26 cellular contexts compared by ENCODE assay signal in genomic region chr5:172571413-172571812, GRCh38.
DNase-seq lines count a peak whose midpoint lies in the region; ATAC-seq and TF ChIP-seq lines count a peak whose summit lies in the region.
"Had no signal": no experiment of that assay in that cellular context is flagged by ENCODE, and none has a peak within 500 bp of the region (broad histone marks: within the 10 kb centered on the region; RNA-seq: fewer than 3 reads in every experiment).

No MANE protein-coding gene starts in this region.

- H3K4me1 ChIP-seq in HCT116 (ENCODE audit: control insufficient read depth in 1 of 2, insufficient read depth in 2 of 2, low read length in 2 of 2) (no peaks in the 10 kb centered on the region), Panc1 (ENCODE audit: control insufficient read depth, insufficient read depth, low read length) (no peaks in the 10 kb centered on the region), neural progenitor cell (peaks cover 51% of the 10 kb centered on the region), GM23248 (ENCODE audit: insufficient read depth) (no peaks in the 10 kb centered on the region), body of pancreas (no peaks in the 10 kb centered on the region)

- DNase-seq in HCT116 (ENCODE audit: low read depth, low spot score): no peak
- no peak for DNase-seq in Panc1 (ENCODE audit: low read depth, low spot score)
- DNase-seq in neural progenitor cell (ENCODE audit: low spot score): no peak
- DNase-seq in GM23248: no peak
- no peak for DNase-seq in body of pancreas
- DNase-seq: activated CD4-positive, alpha-beta memory T cell treated with anti-CD3 and anti-CD28 coated beads, Interleukin-2, amount 10 ng/mL, durations not matched to agents 7 days and 5 days; activated gamma-delta T cell treated with Interleukin-2 at 50 U/mL for 16 hours; CD4-positive, alpha-beta T cell; effector memory CD4-positive, alpha-beta T cell; GF-D8; islet precursor cell; midbrain; NCI-H1092; NCI-H187 treated with DMSO at 0.1 percent for 48 hours; NCI-H2227 treated with DMSO at 0.1 percent for 48 hours; NCI-H774; OCI-M1; SHP77; stimulated activated CD4-positive, alpha-beta T cell treated with anti-CD3 and anti-CD28 coated beads, Interleukin-15, amount 100 ng/mL, for 24 hours; T-helper 9 cell; trophoblast cell had no signal

- in situ Hi-C loops in Panc1 (cut with HindIII; ENCODE audit: low pct_unique_long_range_greater_than_20kb, low sequenced_read_pairs) (no loop called here), GM23248 (cut with MboI) (no loop called here)

- H4K20me1 ChIP-seq in HCT116 (ENCODE audit: insufficient read depth) (no peaks in the 10 kb centered on the region), neural progenitor cell (ENCODE audit: low read depth) (no peaks in the 10 kb centered on the region), GM23248 (ENCODE audit: insufficient read depth) (no peaks in the 10 kb centered on the region)

- H3K36me3 Mint-ChIP-seq in brain (no peaks in the 10 kb centered on the region), neural progenitor cell (no peaks in the 10 kb centered on the region)

- 46 to 50% methylated on average over 2 to 3 of the region's 3 CpGs for WGBS in GM23248 (ENCODE audit: low coverage in 1 of 2, low lambda C conversion rate in 2 of 2, missing lambda C conversion rate in 2 of 2), 2 experiments
- 82 to 84% methylated on average over 3 of the region's 3 CpGs for WGBS in body of pancreas, 2 donors

- H3K4me1 Mint-ChIP-seq in brain: peaks cover 65% of the 10 kb centered on the region
- H3K4me1 Mint-ChIP-seq in neural progenitor cell: peaks cover 63% of the 10 kb centered on the region
- H3K4me1 Mint-ChIP-seq: activated CD4-positive, alpha-beta memory T cell treated with anti-CD3 and anti-CD28 coated beads, Interleukin-2, amount 10 ng/mL, durations not matched to agents 7 days and 5 days had no signal

- ATAC-seq in HCT116 (peak; percentile 58), Panc1 (peak; percentile 44; the same call in 1 of the 2 replicates), GM18858 (IDR thresholded peaks at IDR 0.05; ENCODE audit: unreplicated experiment) (no peak), body of pancreas (no peak)
- ATAC-seq: activated CD4-positive, CD25-positive, alpha-beta regulatory T cell treated with anti-CD3 and anti-CD28 coated beads, Interleukin-2, amount 50 U/mL, for 24 hours; gastroesophageal sphincter had no signal

- H3K79me2 ChIP-seq in HCT116 (ENCODE audit: insufficient read depth, low read length): no peaks in the 10 kb centered on the region
- no peaks in the 10 kb centered on the region for H3K79me2 ChIP-seq in neural progenitor cell (ENCODE audit: low read depth)
- H3K79me2 ChIP-seq in GM23248 (ENCODE audit: insufficient read depth): no peaks in the 10 kb centered on the region

- H3K9me2 ChIP-seq in HCT116 (ENCODE audit: insufficient read depth) (no peaks in the 10 kb centered on the region), GM23248 (ENCODE audit: insufficient read depth) (no peaks in the 10 kb centered on the region)

- H3K9me3 ChIP-seq in HCT116 (ENCODE audit: control insufficient read depth in 1 of 2, insufficient read depth in 1 of 2, low read depth in 1 of 2, low read length in 2 of 2) (no peaks in the 10 kb centered on the region), Panc1 (ENCODE audit: control insufficient read depth, insufficient read depth, low read depth, low read length) (no peaks in the 10 kb centered on the region), neural progenitor cell (ENCODE audit: low read depth) (no peaks in the 10 kb centered on the region), GM23248 (ENCODE audit: low read depth) (no peaks in the 10 kb centered on the region), body of pancreas (no peaks in the 10 kb centered on the region)
- H3K9me3 ChIP-seq: gastroesophageal sphincter had no signal

- H3K36me3 ChIP-seq in HCT116 (ENCODE audit: control insufficient read depth in 1 of 2, insufficient read depth in 2 of 2, low read length in 2 of 2) (no peaks in the 10 kb centered on the region), Panc1 (ENCODE audit: control insufficient read depth, insufficient read depth, low read length) (no peaks in the 10 kb centered on the region), neural progenitor cell (no peaks in the 10 kb centered on the region), GM23248 (ENCODE audit: low read depth) (no peaks in the 10 kb centered on the region), body of pancreas (replicated peaks in 1 of 2; ENCODE audit: insufficient read depth in 1 of 2, low read depth in 2 of 2) (no peaks in the 10 kb centered on the region)
- H3K36me3 ChIP-seq: gastroesophageal sphincter had no signal

- intact Hi-C loops in HCT116 (cut with micrococcal nuclease): no loop called here
- intact Hi-C loops in Panc1 (cut with micrococcal nuclease; ENCODE audit: unreplicated experiment): no loop called here
- intact Hi-C loops in body of pancreas (cut with DNase I): no loop called here

- H3K4me3 ChIP-seq in HCT116 (replicated peaks in 1 of 2; ENCODE audit: low read depth in 1 of 2, low read length in 2 of 2) (no peak overlapping the region), Panc1 (ENCODE audit: low read depth in 2 of 2, low read length in 2 of 2) (no peak overlapping the region), neural progenitor cell (no peak overlapping the region), GM23248 (no peak overlapping the region), body of pancreas (no peak overlapping the region)
- H3K4me3 ChIP-seq: gastroesophageal sphincter had no signal

- H3K27me3 ChIP-seq in HCT116 (ENCODE audit: insufficient read depth, low read length): peaks cover 19% of the 10 kb centered on the region; the same call in 1 of the 2 replicates
- no peaks in the 10 kb centered on the region for H3K27me3 ChIP-seq in Panc1 (ENCODE audit: control insufficient read depth, insufficient read depth, low read length)
- no peaks in the 10 kb centered on the region for H3K27me3 ChIP-seq in neural progenitor cell
- H3K27me3 ChIP-seq in GM23248 (replicated peaks; ENCODE audit: insufficient read depth): peaks cover 44% of the 10 kb centered on the region; the same call in 1 of the 2 replicates
- no peaks in the 10 kb centered on the region for H3K27me3 ChIP-seq in body of pancreas
- H3K27me3 ChIP-seq: gastroesophageal sphincter had no signal

- no peak overlapping the region for H3K9ac ChIP-seq in HCT116 (ENCODE audit: low read length)
- H3K9ac ChIP-seq in neural progenitor cell: no peak overlapping the region
- no peak overlapping the region for H3K9ac ChIP-seq in GM23248

- H3K4me2 ChIP-seq in HCT116 (ENCODE audit: low read length): no peak overlapping the region
- no peak overlapping the region for H3K4me2 ChIP-seq in neural progenitor cell
- H3K4me2 ChIP-seq in GM23248 (ENCODE audit: unreplicated experiment): no peak overlapping the region

- H3F3A ChIP-seq in neural progenitor cell (ENCODE audit: low read depth) (peaks cover 37% of the 10 kb centered on the region), GM23248 (ENCODE audit: insufficient read depth) (no peaks in the 10 kb centered on the region)

- H3K27me3 Mint-ChIP-seq in brain: peaks cover 4% of the 10 kb centered on the region
- H3K27me3 Mint-ChIP-seq in neural progenitor cell (ENCODE audit: insufficient read depth, low read depth): peaks cover 11% of the 10 kb centered on the region

- no peak overlapping the region for H3K4me3 Mint-ChIP-seq in brain
- H3K4me3 Mint-ChIP-seq in neural progenitor cell: no peak overlapping the region
- H3K4me3 Mint-ChIP-seq: activated CD4-positive, alpha-beta memory T cell treated with anti-CD3 and anti-CD28 coated beads, Interleukin-2, amount 10 ng/mL, durations not matched to agents 7 days and 5 days; CD4-positive, alpha-beta T cell; nephron had no signal

- no peak overlapping the region for H2AFZ ChIP-seq in HCT116 (ENCODE audit: low read depth, low read length, poor library complexity, severe bottlenecking)
- H2AFZ ChIP-seq in neural progenitor cell (replicated peaks): peak overlapping the region; percentile 78
- H2AFZ ChIP-seq in GM23248: no peak overlapping the region

- no peak overlapping the region for H3K27ac ChIP-seq in HCT116 (ENCODE audit: low read depth, low read length)
- no peak overlapping the region for H3K27ac ChIP-seq in Panc1 (ENCODE audit: low read length)
- no peak overlapping the region for H3K27ac ChIP-seq in neural progenitor cell
- H3K27ac ChIP-seq in GM23248: no peak overlapping the region
- no peak overlapping the region for H3K27ac ChIP-seq in body of pancreas

- TF ChIP-seq RAD21 in HCT116 (IDR thresholded peaks at IDR 0.05; ENCODE audit: low read depth): no peak

- H3K9me3 Mint-ChIP-seq in brain (no peaks in the 10 kb centered on the region), neural progenitor cell (no peaks in the 10 kb centered on the region)
- H3K9me3 Mint-ChIP-seq: activated CD4-positive, alpha-beta memory T cell treated with anti-CD3 and anti-CD28 coated beads, Interleukin-2, amount 10 ng/mL, durations not matched to agents 7 days and 5 days; CD4-positive, alpha-beta T cell; nephron had no signal

- POLR2A ChIA-PET in HCT116 (lab: Charles Lee) (no interaction called here), Panc1 (lab: Charles Lee) (interaction anchor here (0.6 kb wide), 1 partner anchor 382 kb away, joined by 4 read pairs; no protein-coding TSS in a partner anchor)

- no TSS peak for BruUV-seq in HCT116 (replicated peaks; lab: Mats Ljungman, UMichigan)
- no TSS peak for BruUV-seq in Panc1 (replicated peaks; lab: Mats Ljungman, UMichigan)

- H3K27ac Mint-ChIP-seq in brain (peak overlapping the region in 3 of 5 experiments; percentile 22 to 78 (median 39)), neural progenitor cell (peak overlapping the region; percentile 76)
- H3K27ac Mint-ChIP-seq: activated CD4-positive, alpha-beta memory T cell treated with anti-CD3 and anti-CD28 coated beads, Interleukin-2, amount 10 ng/mL, durations not matched to agents 7 days and 5 days; CD4-positive, alpha-beta T cell; nephron had no signal

- TF ChIP-seq CTCF in HCT116 (IDR thresholded peaks at IDR 0.05 in 2 of 3, conservative IDR thresholded peaks at IDR 0.05 in 1 of 3; ENCODE audit: borderline replicate concordance in 1 of 3, insufficient read depth in 1 of 3, low read depth in 2 of 3, low read length in 2 of 3) (no peak), Panc1 (IDR thresholded peaks at IDR 0.05) (no peak), brain (conservative IDR thresholded peaks at IDR 0.05) (no peak), neural progenitor cell (IDR thresholded peaks at IDR 0.05) (no peak), body of pancreas (IDR thresholded peaks at IDR 0.05) (no peak)

- CTCF ChIA-PET in HCT116 (lab: Charles Lee) (no interaction called here), Panc1 (lab: Charles Lee) (interaction anchor here (0.7 kb wide), 1 partner anchor 135 kb away, joined by 3 read pairs; no protein-coding TSS in a partner anchor)

- TF ChIP-seq POLR2A in HCT116 (IDR thresholded peaks at IDR 0.05; ENCODE audit: borderline replicate concordance, extremely low read depth, insufficient read depth, insufficient read length): no peak
- TF ChIP-seq POLR2A in body of pancreas (IDR thresholded peaks at IDR 0.05): no peak

- RAD21 ChIA-PET in HCT116 (lab: Charles Lee; ENCODE audit: low non-redundant PET in 1 of 2, low total read pairs in 2 of 2, uncharacterized antibody in 2 of 2, unreplicated experiment in 2 of 2): no interaction called here

TF ChIP-seq in HCT116, 20 proteins besides CTCF, POLR2A, EP300 and RAD21 (continues in another document):
- TF ChIP-seq ELF1 (IDR thresholded peaks at IDR 0.05; ENCODE audit: borderline replicate concordance, low read depth) (no peak), EGR1 (IDR thresholded peaks at IDR 0.05; ENCODE audit: low read depth) (no peak), ZFX (IDR thresholded peaks at IDR 0.05) (no peak)

Comparison
In these comparisons a context has a peak if more than half of its experiments do, and no peak if none do; other contexts are left out.
1. ATAC-seq: peak in HCT116 (single experiment) and Panc1 (single experiment); none in GM18858 (single experiment) and body of pancreas (single experiment).